ENCODE assay signal across 8 cellular contexts in the genomic region with DNA sequence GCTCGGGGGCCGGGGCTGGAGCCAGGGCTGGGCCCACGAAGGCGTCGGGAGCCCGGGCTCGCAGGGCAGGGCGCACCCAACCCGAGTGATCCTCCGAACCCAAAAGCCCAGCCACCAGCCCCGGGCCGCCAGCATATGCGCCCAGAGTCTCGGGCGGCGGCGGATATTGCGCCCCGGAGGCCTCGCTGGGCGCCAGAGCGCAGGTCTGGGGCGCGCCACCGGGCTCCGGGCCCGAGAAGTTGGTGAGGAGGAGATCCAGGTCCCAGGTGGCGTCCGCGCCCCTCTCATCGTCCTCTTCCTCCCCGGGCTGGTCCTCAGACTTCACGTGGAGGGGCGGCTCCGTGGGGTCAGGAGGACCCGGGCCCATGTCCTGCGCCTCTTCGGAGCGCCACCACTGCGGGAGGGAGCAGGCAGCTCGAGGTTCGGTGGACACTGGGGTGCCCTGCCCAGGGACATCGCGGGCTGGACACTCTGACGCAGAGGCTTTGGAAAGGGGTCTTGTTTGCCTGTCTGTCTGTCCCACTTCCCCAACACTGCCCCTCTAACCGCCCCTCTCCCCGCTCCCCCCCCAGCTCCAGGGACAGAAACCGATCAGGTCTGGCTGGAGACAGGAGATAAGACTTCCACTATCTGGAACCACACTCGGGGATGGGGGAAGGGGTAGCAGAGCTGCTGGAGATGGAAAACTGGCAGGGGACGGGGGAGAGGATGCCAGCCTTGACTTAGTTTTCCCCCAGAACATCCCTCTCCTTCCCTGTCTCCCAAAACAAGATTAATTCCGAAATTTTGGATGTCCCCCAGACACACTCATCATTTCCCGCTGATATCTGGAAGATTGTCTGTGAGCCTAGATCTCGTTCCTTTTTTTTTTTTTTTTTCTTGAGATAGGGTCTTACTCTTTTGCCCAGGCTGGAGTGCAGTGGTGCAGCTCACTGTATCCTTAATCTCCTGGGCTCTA. TPM values are rescaled to one million over a fixed set of nuclear protein-coding genes. Genes with fewer than 3 reads are reported as not detected.
DNase-seq lines count a peak whose midpoint lies in the region; ATAC-seq and TF ChIP-seq lines count a peak whose summit lies in the region.

No MANE protein-coding gene starts in this region.

- H3K4me3 ChIP-seq in transverse colon = peak overlapping the region; percentile 28 to 57 (median 42)

- peak overlapping the region; percentile 61 to 75 (median 72) for H3K27ac ChIP-seq in transverse colon

- H3K4me1 ChIP-seq in transverse colon = peaks cover 0 to 23% (median 22%) of the 10 kb centered on the region in 4 donors

- 18 to 53% methylated on average over 4 to 19 of the region's 53 CpGs for WGBS in transverse colon (ENCODE audit: low coverage in 1 of 2), 2 donors

- H3K27me3 Mint-ChIP-seq in activated T-cell treated with anti-CD3 and anti-CD28 coated beads, Interleukin-2, amount 50 U/mL, for 72 hours (ENCODE audit: low read depth) = no peaks in the 10 kb centered on the region
- no peaks in the 10 kb centered on the region for H3K27me3 Mint-ChIP-seq in activated T-helper 2 cell treated with anti-CD3 and anti-CD28 coated beads, Interferon-gamma antibody, Interleukin-2, Interleukin-4, amounts not matched to agents 10 μg/mL and 5 μg/mL and 100 μg/mL, durations not matched to agents 14 hours and 24 hours and 36 hours (ENCODE audit: low read depth)

- no peak for TF ChIP-seq CTCF in transverse colon (IDR thresholded peaks at IDR 0.05)

- peaks cover 0 to 2% of the 10 kb centered on the region in 2 donors for H3K9me3 Mint-ChIP-seq in activated T-cell treated with anti-CD3 and anti-CD28 coated beads, Interleukin-2, amount 50 U/mL, for 72 hours
- peaks cover 5% of the 10 kb centered on the region for H3K9me3 Mint-ChIP-seq in activated T-helper 2 cell treated with anti-CD3 and anti-CD28 coated beads, Interferon-gamma antibody, Interleukin-2, Interleukin-4, amounts not matched to agents 10 μg/mL and 5 μg/mL and 100 μg/mL, durations not matched to agents 14 hours and 24 hours and 36 hours

- intact Hi-C loops in activated T-helper 2 cell treated with anti-CD3 and anti-CD28 coated beads, Interferon-gamma antibody, Interleukin-2, Interleukin-4, amounts not matched to agents 10 μg/mL and 5 μg/mL and 100 μg/mL, durations not matched to agents 14 hours and 24 hours and 36 hours (cut with micrococcal nuclease) = loop anchor here (1.0 kb wide), 1 partner anchor 79 kb away; no protein-coding TSS in a partner anchor
- intact Hi-C loops in left colon (cut with DNase I, micrococcal nuclease) = loop anchor here in 1 of 2 donors (10.0 kb wide), 1 partner anchor 79 kb away; a partner anchor contains a TSS
- intact Hi-C loops in transverse colon (cut with DNase I; ENCODE audit: low total_unique reads) = loop anchor here (5.0 to 10.0 kb wide), 3 partner anchors 59 to 209 kb away; a partner anchor contains a TSS

- ATAC-seq in activated T-cell treated with anti-CD3 and anti-CD28 coated beads, Interleukin-2, amount 50 U/mL, for 72 hours (replicated peaks in 1 of 2) = peak; percentile 16 to 30
- ATAC-seq in left colon (peak; percentile 2), HG03521 (IDR thresholded peaks at IDR 0.05; ENCODE audit: unreplicated experiment) (no peak)

- no peak overlapping the region for H3K27ac Mint-ChIP-seq in activated T-cell treated with anti-CD3 and anti-CD28 coated beads, Interleukin-2, amount 50 U/mL, for 72 hours
- no peak overlapping the region for H3K27ac Mint-ChIP-seq in activated T-helper 2 cell treated with anti-CD3 and anti-CD28 coated beads, Interferon-gamma antibody, Interleukin-2, Interleukin-4, amounts not matched to agents 10 μg/mL and 5 μg/mL and 100 μg/mL, durations not matched to agents 14 hours and 24 hours and 36 hours

- peaks cover 42% of the 10 kb centered on the region for H3K4me1 Mint-ChIP-seq in activated T-cell treated with anti-CD3 and anti-CD28 coated beads, Interleukin-2, amount 50 U/mL, for 72 hours (ENCODE audit: low read depth)
- H3K4me1 Mint-ChIP-seq in activated T-helper 2 cell treated with anti-CD3 and anti-CD28 coated beads, Interferon-gamma antibody, Interleukin-2, Interleukin-4, amounts not matched to agents 10 μg/mL and 5 μg/mL and 100 μg/mL, durations not matched to agents 14 hours and 24 hours and 36 hours (ENCODE audit: low read depth) = peaks cover 11% of the 10 kb centered on the region

- in situ Hi-C loops in transverse colon (cut with MboI; ENCODE audit: low pct_ligation_motif_present in 1 of 4, low pct_unique_long_range_greater_than_20kb in 1 of 4, low sequenced_read_pairs in 3 of 4) = loop anchor here in 1 of 4 donors (5.0 kb wide), 1 partner anchor 76 kb away; no protein-coding TSS in a partner anchor

- DNase-seq in activated T-cell treated with anti-CD3 and anti-CD28 coated beads, Interleukin-2, amount 50 U/mL, for 72 hours = no peak
- DNase-seq in activated T-cell treated with anti-CD3 and anti-CD28 coated beads, Interleukin-2, amount 50 U/mL, for 1 hour = no peak
- DNase-seq in activated T-helper 2 cell treated with anti-CD3 and anti-CD28 coated beads, Interferon-gamma antibody, Interleukin-2, Interleukin-4, amounts not matched to agents 10 μg/mL and 5 μg/mL and 100 μg/mL, durations not matched to agents 14 hours and 24 hours and 36 hours (ENCODE audit: low spot score) = no peak
- DNase-seq in left colon = no peak
- DNase-seq in transverse colon = no peak
- DNase-seq in NCI-H345 (lab: John Stamatoyannopoulos, UW) = no peak
- no peak for DNase-seq in activated gamma-delta T cell treated with Interleukin-2 at 50 U/mL for 16 hours

- TF ChIP-seq POLR2A in transverse colon (IDR thresholded peaks at IDR 0.05) = no peak

- no peaks in the 10 kb centered on the region for H3K9me3 ChIP-seq in transverse colon

- H3K27me3 ChIP-seq in transverse colon = peaks cover 13% of the 10 kb centered on the region

- no peak for TF ChIP-seq EP300 in transverse colon (IDR thresholded peaks at IDR 0.05; ENCODE audit: low read depth)

- no peaks in the 10 kb centered on the region for H3K36me3 ChIP-seq in transverse colon

- peak overlapping the region; percentile 82 to 83 for H3K4me3 Mint-ChIP-seq in activated T-cell treated with anti-CD3 and anti-CD28 coated beads, Interleukin-2, amount 50 U/mL, for 72 hours
- H3K4me3 Mint-ChIP-seq in activated T-helper 2 cell treated with anti-CD3 and anti-CD28 coated beads, Interferon-gamma antibody, Interleukin-2, Interleukin-4, amounts not matched to agents 10 μg/mL and 5 μg/mL and 100 μg/mL, durations not matched to agents 14 hours and 24 hours and 36 hours (ENCODE audit: low read depth) = peak overlapping the region; percentile 41

- peaks cover 3 to 5% of the 10 kb centered on the region in 2 donors for H3K36me3 Mint-ChIP-seq in activated T-cell treated with anti-CD3 and anti-CD28 coated beads, Interleukin-2, amount 50 U/mL, for 72 hours (ENCODE audit: insufficient read depth in 2 of 2)
- peaks cover 8% of the 10 kb centered on the region for H3K36me3 Mint-ChIP-seq in activated T-helper 2 cell treated with anti-CD3 and anti-CD28 coated beads, Interferon-gamma antibody, Interleukin-2, Interleukin-4, amounts not matched to agents 10 μg/mL and 5 μg/mL and 100 μg/mL, durations not matched to agents 14 hours and 24 hours and 36 hours (ENCODE audit: low read depth)

RNA-seq across cellular contexts. Expression of a gene that starts 1.0 kb away (rescaled TPM):
- total RNA-seq in activated T-cell treated with anti-CD3 and anti-CD28 coated beads, Interleukin-2, amount 50 U/mL, for 72 hours = under 1 TPM; 0.19 to 0.58 TPM
- 0.62 and 0.97 TPM in 2 replicates for total RNA-seq in activated T-helper 2 cell treated with anti-CD3 and anti-CD28 coated beads, Interferon-gamma antibody, Interleukin-2, Interleukin-4, amounts not matched to agents 10 μg/mL and 5 μg/mL and 100 μg/mL, durations not matched to agents 14 hours and 24 hours and 36 hours
- total RNA-seq in left colon (not detected), transverse colon (under 1 TPM in 1 of 4 donors, not detected in 3; 0.32 TPM)

RNA-seq across cellular contexts. Expression of a gene that starts 4.8 kb away (rescaled TPM):
- 10 to 100 TPM; 34.5 to 39.1 TPM for total RNA-seq in activated T-cell treated with anti-CD3 and anti-CD28 coated beads, Interleukin-2, amount 50 U/mL, for 72 hours
- total RNA-seq in activated T-helper 2 cell treated with anti-CD3 and anti-CD28 coated beads, Interferon-gamma antibody, Interleukin-2, Interleukin-4, amounts not matched to agents 10 μg/mL and 5 μg/mL and 100 μg/mL, durations not matched to agents 14 hours and 24 hours and 36 hours = 21.9 and 25.6 TPM in 2 replicates
- 10 to 100 TPM; 27.7 to 39.4 TPM for total RNA-seq in left colon
- total RNA-seq in transverse colon = 10 to 100 TPM; 24.6 to 34.4 (median 34.4) TPM

RNA-seq across cellular contexts. Expression of a gene that starts 4.9 kb away (rescaled TPM):
- total RNA-seq in activated T-cell treated with anti-CD3 and anti-CD28 coated beads, Interleukin-2, amount 50 U/mL, for 72 hours = 10 to 100 TPM; 23.2 to 25.1 TPM
- total RNA-seq in activated T-helper 2 cell treated with anti-CD3 and anti-CD28 coated beads, Interferon-gamma antibody, Interleukin-2, Interleukin-4, amounts not matched to agents 10 μg/mL and 5 μg/mL and 100 μg/mL, durations not matched to agents 14 hours and 24 hours and 36 hours = 51.6 and 53.2 TPM in 2 replicates
- total RNA-seq in left colon (10 to 100 TPM; 20.8 to 22.8 TPM), transverse colon (10 to 100 TPM in 3 of 4 donors, 1 to 10 TPM in 1; 1.9 to 43.4 (median 33.2) TPM)

RNA-seq across cellular contexts. Expression of a gene that starts 33.1 kb away (rescaled TPM):
- total RNA-seq in activated T-cell treated with anti-CD3 and anti-CD28 coated beads, Interleukin-2, amount 50 U/mL, for 72 hours = 1 to 10 TPM; 3.1 to 4.5 TPM
- 1.9 and 3.2 TPM in 2 replicates for total RNA-seq in activated T-helper 2 cell treated with anti-CD3 and anti-CD28 coated beads, Interferon-gamma antibody, Interleukin-2, Interleukin-4, amounts not matched to agents 10 μg/mL and 5 μg/mL and 100 μg/mL, durations not matched to agents 14 hours and 24 hours and 36 hours
- total RNA-seq in left colon = not detected
- total RNA-seq in transverse colon = under 1 TPM in 1 of 4 donors, not detected in 3; 0.68 TPM

RNA-seq across cellular contexts. Expression of a gene that starts 47.5 kb away (rescaled TPM):
- total RNA-seq in activated T-cell treated with anti-CD3 and anti-CD28 coated beads, Interleukin-2, amount 50 U/mL, for 72 hours = 10 to 100 TPM; 63.4 to 70.4 TPM
- 165 and 166 TPM in 2 replicates for total RNA-seq in activated T-helper 2 cell treated with anti-CD3 and anti-CD28 coated beads, Interferon-gamma antibody, Interleukin-2, Interleukin-4, amounts not matched to agents 10 μg/mL and 5 μg/mL and 100 μg/mL, durations not matched to agents 14 hours and 24 hours and 36 hours
- 10 to 100 TPM; 42.4 to 61.2 TPM for total RNA-seq in left colon
- total RNA-seq in transverse colon = 10 to 100 TPM; 18.0 to 40.8 (median 32.6) TPM
